22 cellular contexts compared by ENCODE assay signal in genomic region chr15:80832676-80833075, GRCh38. TPM values are rescaled to one million over a fixed set of nuclear protein-coding genes. Genes with fewer than 3 reads are reported as not detected.
A peak's percentile ranks its signal among the peaks of the same experiment; 100 is the strongest.
DNase-seq lines count a peak whose midpoint lies in the region; ATAC-seq, FAIRE-seq and TF ChIP-seq lines count a peak whose summit lies in the region.
"Had no signal": no experiment of that assay in that cellular context is flagged by ENCODE, and none has a peak within 500 bp of the region (broad histone marks: within the 10 kb centered on the region; RNA-seq: fewer than 3 reads in every experiment).

No MANE protein-coding gene starts in this region.

- no peaks in the 10 kb centered on the region for H3K79me2 ChIP-seq in OCI-LY3 (ENCODE audit: low read length)
- H3K79me2 ChIP-seq in H1 (ENCODE audit: control insufficient read depth in 1 of 2, insufficient read depth in 2 of 2, low read length in 2 of 2): no peaks in the 10 kb centered on the region
- H3K79me2 ChIP-seq in parathyroid adenoma: no peaks in the 10 kb centered on the region

- H2BK5ac ChIP-seq in IMR-90 (ENCODE audit: low read depth, low read length, poor library complexity, severe bottlenecking): no peak overlapping the region
- H2BK5ac ChIP-seq in H1 (ENCODE audit: low read depth, low read length): peak overlapping the region; percentile 90

- H4K20me1 ChIP-seq in IMR-90 (ENCODE audit: insufficient read depth, low read length): peaks cover 89% of the 10 kb centered on the region
- no peaks in the 10 kb centered on the region for H4K20me1 ChIP-seq in OCI-LY3 (ENCODE audit: insufficient read depth, low read length)
- no peaks in the 10 kb centered on the region for H4K20me1 ChIP-seq in H1 (replicated peaks in 1 of 2; ENCODE audit: control insufficient read depth in 1 of 2, insufficient read depth in 2 of 2, low read length in 2 of 2)

- H3K9ac ChIP-seq in IMR-90 (ENCODE audit: low read depth, low read length): no peak overlapping the region
- H3K9ac ChIP-seq in OCI-LY3 (ENCODE audit: low read length): no peak overlapping the region
- no peak overlapping the region for H3K9ac ChIP-seq in H1 (replicated peaks in 1 of 4; ENCODE audit: extremely low read depth in 1 of 4, low read depth in 3 of 4, low read length in 3 of 4)
- no peak overlapping the region for H3K9ac ChIP-seq in parathyroid adenoma
- H3K9ac ChIP-seq: neural progenitor cell had no signal

- H2AK5ac ChIP-seq in IMR-90 (ENCODE audit: low read depth, low read length): no peak overlapping the region
- H2AK5ac ChIP-seq in H1 (ENCODE audit: low read depth, low read length): no peak overlapping the region

- H3K9me3 ChIP-seq in IMR-90 (ENCODE audit: control insufficient read depth, insufficient read depth, low read length) (no peaks in the 10 kb centered on the region), OCI-LY3 (ENCODE audit: insufficient read depth, low read length) (no peaks in the 10 kb centered on the region), H1 (ENCODE audit: insufficient read depth in 2 of 2, low read depth in 1 of 2, low read length in 1 of 2) (no peaks in the 10 kb centered on the region), parathyroid adenoma (ENCODE audit: control insufficient read depth, low read length) (no peaks in the 10 kb centered on the region)
- H3K9me3 ChIP-seq: breast epithelium, MG63, mucosa of descending colon had no signal

- H3K56ac ChIP-seq in IMR-90 (ENCODE audit: extremely low read depth, insufficient read depth, low read length): no peak overlapping the region
- H3K56ac ChIP-seq in H1 (replicated peaks; ENCODE audit: insufficient read length, low read depth, low read length): no peak overlapping the region

- DNase-seq in IMR-90 (no peak), H1 (ENCODE audit: low read depth in 1 of 2, low spot score in 2 of 2) (no peak), NCI-H1436 treated with DMSO at 0.1 percent for 48 hours (lab: John Stamatoyannopoulos, UW) (no peak), midbrain (lab: John Stamatoyannopoulos, UW) (no peak)
- DNase-seq in effector CD4-positive, alpha-beta T cell: no peak
- DNase-seq: activated CD4-positive, alpha-beta T cell treated with anti-CD3 and anti-CD28 coated beads for 1 hour; activated CD8-positive, alpha-beta memory T cell treated with anti-CD3 and anti-CD28 coated beads for 24 hours; activated naive CD4-positive, alpha-beta T cell; activated T-cell treated with anti-CD3 and anti-CD28 coated beads, Interleukin-2, amount 50 U/mL, for 24 hours; amniotic stem cell; CD8-positive, alpha-beta memory T cell; DMS53; immature natural killer cell; left ventricle myocardium superior; MG63; mucosa of descending colon; stimulated activated CD4-positive, alpha-beta T cell treated with anti-CD3 and anti-CD28 coated beads, Interleukin-2, amount 100 ng/mL, for 48 hours; stimulated activated naive CD8-positive, alpha-beta T cell treated with anti-CD3 and anti-CD28 coated beads, Interleukin-15, Interleukin-2, amounts not matched to agents 100 U/mL and 50 U/mL, for 24 hours had no signal

- H3K23ac ChIP-seq in IMR-90 (ENCODE audit: low read depth, low read length) (0 out of 2 replicates have a peak overlapping the region, but pooled peaks have one; percentile 31), H1 (ENCODE audit: insufficient read length) (no peak overlapping the region)

- H3K4me2 ChIP-seq in IMR-90 (ENCODE audit: low read depth, low read length) (no peak overlapping the region), OCI-LY3 (ENCODE audit: low read length) (peak overlapping the region; percentile 31), H1 (ENCODE audit: insufficient read depth in 1 of 2, low read depth in 2 of 2, low read length in 2 of 2) (no peak overlapping the region; a peak in 1 of 4 replicates), parathyroid adenoma (ENCODE audit: low read length) (peak overlapping the region; percentile 2)
- H3K4me2 ChIP-seq: neural progenitor cell had no signal

- no peak for ATAC-seq in IMR-90 (ENCODE audit: low read depth)
- ATAC-seq: left ventricle myocardium superior; mucosa of descending colon; stimulated activated naive CD8-positive, alpha-beta T cell treated with anti-CD3 and anti-CD28 coated beads, Interleukin-15, Interleukin-2, amounts not matched to agents 100 U/mL and 50 U/mL, for 24 hours had no signal

- H2AK9ac ChIP-seq in IMR-90 (replicated peaks; ENCODE audit: low read depth, low read length, poor library complexity): no peak overlapping the region

- in situ Hi-C loops in IMR-90 (cut with MboI; ENCODE audit: low sequenced_read_pairs): no loop called here

- no peak overlapping the region for H3K4ac ChIP-seq in IMR-90 (ENCODE audit: low read depth, low read length)
- no peak overlapping the region for H3K4ac ChIP-seq in H1 (replicated peaks; ENCODE audit: insufficient read length, low read depth, low read length)

- H2BK20ac ChIP-seq in IMR-90 (ENCODE audit: low read depth, low read length) (no peak overlapping the region), H1 (ENCODE audit: low read length) (peak overlapping the region; percentile 94; the same call in 1 of the 2 replicates)

- H2BK15ac ChIP-seq in IMR-90 (ENCODE audit: low read depth, low read length): no peak overlapping the region
- no peak overlapping the region for H2BK15ac ChIP-seq in H1 (ENCODE audit: low read length)

- dilution Hi-C loops in IMR-90 (cut with HindIII; ENCODE audit: low sequenced_read_pairs, unreplicated experiment): no loop called here

- H3K23me2 ChIP-seq in H1 (ENCODE audit: low read depth, low read length): no peaks in the 10 kb centered on the region

- peaks cover 6 to 41% of the 10 kb centered on the region in 2 experiments; a peak in 3 of 4 replicates for H3K79me1 ChIP-seq in IMR-90 (ENCODE audit: low read depth in 1 of 2, low read length in 2 of 2)
- H3K79me1 ChIP-seq in H1 (ENCODE audit: low read depth, low read length): no peaks in the 10 kb centered on the region

- H2AFZ ChIP-seq in IMR-90 (replicated peaks; ENCODE audit: low read length, poor library complexity): no peak overlapping the region
- H2AFZ ChIP-seq in OCI-LY3 (ENCODE audit: low read depth, low read length): no peak overlapping the region
- no peak overlapping the region for H2AFZ ChIP-seq in H1 (ENCODE audit: low read length)
- H2AFZ ChIP-seq in parathyroid adenoma: no peak overlapping the region
- H2AFZ ChIP-seq: neural progenitor cell had no signal

- TF ChIP-seq EP300 in H1 (IDR thresholded peaks at IDR 0.05; ENCODE audit: borderline replicate concordance in 1 of 2, low read depth in 2 of 2, low read length in 2 of 2): no peak

- H3K4me3 ChIP-seq in IMR-90 (ENCODE audit: insufficient read depth, low read depth, low read length): no peak overlapping the region
- H3K4me3 ChIP-seq in OCI-LY3 (ENCODE audit: low read length): no peak overlapping the region
- no peak overlapping the region for H3K4me3 ChIP-seq in H1 (ENCODE audit: extremely low read depth in 1 of 4, insufficient read depth in 2 of 4, low read depth in 3 of 4, low read length in 4 of 4)
- no peak overlapping the region for H3K4me3 ChIP-seq in parathyroid adenoma (ENCODE audit: low read depth, low read length)
- H3K4me3 ChIP-seq: breast epithelium, MG63, mucosa of descending colon, neural progenitor cell had no signal

- no CpG with 5 or more reads among the region's 3 CpGs for WGBS in IMR-90 (ENCODE audit: extremely low coverage in 2 of 2, insufficient read length in 1 of 2), 2 experiments
- WGBS in H1 (ENCODE audit: extremely low coverage in 1 of 2, insufficient coverage in 1 of 2, insufficient read length in 1 of 2, insufficient replicate concordance in 2 of 2, low coverage in 1 of 2, low lambda C conversion rate in 2 of 2, missing lambda C conversion rate in 1 of 2), 2 experiments: 53% methylated on average over 3 of the region's 3 CpGs; no CpG with 5 or more reads in 1 of the 2 experiments

- TF ChIP-seq RAD21 in IMR-90 (IDR thresholded peaks at IDR 0.05; ENCODE audit: low read length) (no peak), H1 (IDR thresholded peaks at IDR 0.05 in 1 of 2, conservative IDR thresholded peaks at IDR 0.05 in 1 of 2; ENCODE audit: low read depth in 2 of 2, low read length in 2 of 2) (no peak)

- no peak overlapping the region for H4K91ac ChIP-seq in IMR-90 (ENCODE audit: insufficient read depth, low read depth, low read length)
- H4K91ac ChIP-seq in H1 (replicated peaks; ENCODE audit: insufficient read length, low read length): peak overlapping the region; percentile 7

- H3K27ac ChIP-seq in IMR-90 (ENCODE audit: insufficient read depth, low read length) (no peak overlapping the region), OCI-LY3 (ENCODE audit: low read length) (no peak overlapping the region), H1 (ENCODE audit: low read depth, low read length) (no peak overlapping the region), parathyroid adenoma (peak overlapping the region; percentile 42)
- H3K27ac ChIP-seq: breast epithelium, neural progenitor cell had no signal

- H3K18ac ChIP-seq in IMR-90 (ENCODE audit: low read depth, low read length): no peak overlapping the region
- peak overlapping the region; percentile 62 for H3K18ac ChIP-seq in H1 (ENCODE audit: extremely low read depth, low read length)

- CTCF ChIA-PET in IMR-90 (lab: Yijun Ruan, JAX): no interaction called here
- CTCF ChIA-PET in H1 (lab: Charles Lee; ENCODE audit: partially characterized antibody): interaction anchor here (0.7 to 2.8 kb wide), 8 partner anchors 9 to 138 kb away, joined by 3 to 10 read pairs (median 4); no protein-coding TSS in a partner anchor

- no peak for TF ChIP-seq CTCF in IMR-90 (conservative IDR thresholded peaks at IDR 0.05; ENCODE audit: low read depth, low read length)
- no peak for TF ChIP-seq CTCF in OCI-LY3 (IDR thresholded peaks at IDR 0.05; ENCODE audit: low read depth, low read length)
- TF ChIP-seq CTCF in H1 (IDR thresholded peaks at IDR 0.05; ENCODE audit: control extremely low read depth in 1 of 3, insufficient read depth in 1 of 3, low read depth in 1 of 3, low read length in 3 of 3): no peak
- no peak for TF ChIP-seq CTCF in parathyroid adenoma (IDR thresholded peaks at IDR 0.05)

- no peak for FAIRE-seq in H1 (lab: Jason Lieb, UNC)

- peaks cover 8% of the 10 kb centered on the region; the same call in 1 of the 2 replicates for H3K4me1 ChIP-seq in IMR-90 (ENCODE audit: control insufficient read depth, insufficient read depth, low read length)
- H3K4me1 ChIP-seq in OCI-LY3 (ENCODE audit: low read length): peaks cover 34% of the 10 kb centered on the region
- peaks cover 2 to 11% (median 9%) of the 10 kb centered on the region in 4 experiments for H3K4me1 ChIP-seq in H1 (replicated peaks in 1 of 4; ENCODE audit: control insufficient read depth in 3 of 4, insufficient read depth in 4 of 4, low read length in 3 of 4)
- H3K4me1 ChIP-seq in parathyroid adenoma: peaks cover 26% of the 10 kb centered on the region
- H3K4me1 ChIP-seq: breast epithelium had no signal

- H3K14ac ChIP-seq in IMR-90 (replicated peaks; ENCODE audit: low read depth, low read length) (no peak overlapping the region), H1 (ENCODE audit: insufficient read length) (no peak overlapping the region)

- H2BK12ac ChIP-seq in H1 (ENCODE audit: low read depth, low read length): peak overlapping the region; percentile 88; the same call in 1 of the 2 replicates

- H3K36me3 ChIP-seq in IMR-90 (ENCODE audit: control insufficient read depth, insufficient read depth, low read length) (peaks cover 56% of the 10 kb centered on the region), OCI-LY3 (replicated peaks; ENCODE audit: low read depth, low read length) (no peaks in the 10 kb centered on the region), H1 (ENCODE audit: control insufficient read depth in 2 of 4, insufficient read depth in 4 of 4, low read length in 3 of 4) (no peaks in the 10 kb centered on the region; a peak in 1 of 8 replicates), parathyroid adenoma (ENCODE audit: control insufficient read depth, insufficient read depth, low read length) (no peaks in the 10 kb centered on the region)
- H3K36me3 ChIP-seq: breast epithelium, MG63, neural progenitor cell had no signal

- H4K8ac ChIP-seq in IMR-90 (ENCODE audit: low read depth in 2 of 2, low read length in 2 of 2): no peak overlapping the region
- peak overlapping the region; percentile 76 for H4K8ac ChIP-seq in H1 (ENCODE audit: extremely low read depth, insufficient read depth, low read length)

- intact Hi-C loops in IMR-90 (cut with micrococcal nuclease): no loop called here

- H3K27me3 ChIP-seq in IMR-90 (ENCODE audit: control insufficient read depth, insufficient read depth, low read length): no peaks in the 10 kb centered on the region
- H3K27me3 ChIP-seq in OCI-LY3 (ENCODE audit: low read depth, low read length): no peaks in the 10 kb centered on the region
- H3K27me3 ChIP-seq in H1 (replicated peaks in 1 of 4; ENCODE audit: control insufficient read depth in 3 of 4, extremely low read depth in 1 of 4, insufficient read depth in 3 of 4, low read length in 3 of 4): no peaks in the 10 kb centered on the region
- no peaks in the 10 kb centered on the region for H3K27me3 ChIP-seq in parathyroid adenoma (ENCODE audit: control insufficient read depth, insufficient read depth, low read length)
- H3K27me3 ChIP-seq: breast epithelium, MG63, neural progenitor cell had no signal

- no peak overlapping the region for H2BK120ac ChIP-seq in IMR-90 (ENCODE audit: low read depth, low read length)
- H2BK120ac ChIP-seq in H1 (replicated peaks; ENCODE audit: low read depth, low read length): peak overlapping the region; percentile 86

- peaks cover 7% of the 10 kb centered on the region; the same call in 1 of the 2 replicates for H3K9me1 ChIP-seq in IMR-90 (ENCODE audit: insufficient read depth, low read length)

- BruUV-seq in IMR-90 (replicated peaks; lab: Mats Ljungman, UMichigan): no TSS peak

- POLR2A ChIA-PET in IMR-90 (lab: Charles Lee; ENCODE audit: unreplicated experiment) (no interaction called here), H1 (lab: Charles Lee; ENCODE audit: partially characterized antibody) (interaction anchor here (0.8 to 1.6 kb wide), 2 partner anchors 135 to 137 kb away, joined by 3 to 4 read pairs; no protein-coding TSS in a partner anchor)

- TF ChIP-seq POLR2A in IMR-90 (IDR thresholded peaks at IDR 0.05; ENCODE audit: low read depth, low read length) (no peak), H1 (IDR thresholded peaks at IDR 0.05; ENCODE audit: control extremely low read depth in 1 of 2, low read depth in 2 of 2, low read length in 2 of 2) (no peak)

- H4K5ac ChIP-seq in IMR-90 (ENCODE audit: low read depth, low read length) (no peak overlapping the region), H1 (ENCODE audit: insufficient read length, low read depth, low read length) (no peak overlapping the region)

RNA-seq across cellular contexts. Expression of gene CEMIP, which starts 53.5 kb away (rescaled TPM):
- total RNA-seq in IMR-90 (2012; rRNA removed): 51.9 and 63.8 TPM in 2 replicates
- polyA plus RNA-seq in IMR-90 (2012; rRNA removed) (66.9 and 78.0 TPM in 2 replicates), H1 (2011; rRNA removed) (0.11 and 0.16 TPM in 2 replicates)
- 64.2 and 87.8 TPM in 2 replicates for polyA plus RNA-seq in IMR-90 (2012; cell fraction: cytosol; rRNA removed)
- polyA plus RNA-seq in IMR-90 (2012; cell fraction: nucleus; rRNA removed; ENCODE audit: low replicate concordance): 112 and 211 TPM in 2 replicates
- 0.60 and 1.8 TPM in 2 replicates for total RNA-seq in H1 (2021; fragmentation: NEBNext Ultra II Directional; extraction: Animal tissue kit (Norgen Biotek cat#: 25700))
- 0.40 TPM for polyA plus RNA-seq in H1 (2011; cell fraction: cytosol; rRNA removed)
- polyA plus RNA-seq in H1 (2011; cell fraction: nucleus; rRNA removed): 0.37 TPM
- polyA plus RNA-seq in H1 (2012, experiment 1 of 2): 1.2 to 1.6 TPM (median 1.3 TPM) in 4 replicates
- polyA plus RNA-seq in H1 (2012, experiment 2 of 2): 0.24 TPM
- 2.0 TPM for polyA plus RNA-seq in H1 (2013, experiment 1 of 2)
- 1.8 TPM for polyA plus RNA-seq in H1 (2013, experiment 2 of 2)
- 0.20 and 0.88 TPM in 2 replicates for polyA minus RNA-seq in H1 (2011; rRNA and poly(A)+ RNA removed)
- polyA minus RNA-seq in H1 (2011; cell fraction: cytosol; rRNA and poly(A)+ RNA removed): not detected
- 1.00 TPM for polyA minus RNA-seq in H1 (2011; cell fraction: nucleus; rRNA and poly(A)+ RNA removed)
- total RNA-seq: CD8-positive, alpha-beta memory T cell; left ventricle myocardium superior had no signal
- polyA plus RNA-seq: CD8-positive, alpha-beta memory T cell had no signal

Comparison
In these comparisons a context has a peak if more than half of its experiments do, and no peak if none do; other contexts are left out.
1. H3K4me2 ChIP-seq: peak in OCI-LY3 (single experiment) and parathyroid adenoma (single experiment); none in IMR-90 (single experiment) and H1 (0 of 2).
2. RNA of gene CEMIP, which starts 53.5 kb away (total RNA-seq): 51.9 to 63.8 TPM in IMR-90; 0.60 to 1.8 TPM in H1; every median in the first group is over 10 times any median in the second.